In the genomic region with DNA sequence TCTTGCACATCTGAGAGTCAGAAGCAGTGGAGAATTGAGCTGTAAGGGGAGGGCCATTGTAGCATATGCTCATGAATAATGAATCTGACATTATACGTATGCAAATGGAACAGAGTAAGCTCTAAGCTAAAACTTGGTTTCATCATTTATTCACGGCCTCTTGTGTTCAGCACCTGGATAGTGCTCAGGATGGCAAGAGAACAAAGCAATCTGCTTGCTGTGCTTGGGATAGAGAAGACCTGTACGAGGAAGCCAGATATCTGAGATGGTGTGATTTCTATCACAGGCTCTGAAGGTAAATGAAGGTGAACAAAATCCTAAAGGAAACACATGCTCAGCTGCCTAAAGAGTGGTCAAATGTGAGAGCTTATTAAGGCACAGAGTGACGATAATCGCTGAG, we compare ENCODE assay signal across 20 cellular contexts.
"Had no signal": no experiment of that assay in that cellular context is flagged by ENCODE, and none has a peak within 500 bp of the region (broad histone marks: within the 10 kb centered on the region; RNA-seq: fewer than 3 reads in every experiment).

No MANE protein-coding gene starts in this region.

- H2AFZ ChIP-seq: parathyroid adenoma had no signal

- H3K79me2 ChIP-seq: parathyroid adenoma had no signal

- H3K27ac ChIP-seq: epithelial cell of prostate, lower lobe of right lung, parathyroid adenoma, right lobe of liver, skin epidermis, tibial artery had no signal

- H3K4me1 Mint-ChIP-seq: activated CD4-positive, alpha-beta memory T cell treated with anti-CD3 and anti-CD28 coated beads, Interleukin-2, amount 10 ng/mL, durations not matched to agents 7 days and 5 days; activated CD8-positive, alpha-beta memory T cell treated with anti-CD3 and anti-CD28 coated beads, Interleukin-2, amount 10 ng/mL, durations not matched to agents 7 days and 5 days; activated naive CD4-positive, alpha-beta T cell treated with anti-CD3 and anti-CD28 coated beads, Interleukin-2, amount 10 ng/mL, durations not matched to agents 7 days and 5 days; naive B cell had no signal

- H3K4me3 ChIP-seq: lower lobe of right lung, right lobe of liver, skin epidermis, tibial artery had no signal

- H3K27ac Mint-ChIP-seq: activated CD4-positive, alpha-beta memory T cell treated with anti-CD3 and anti-CD28 coated beads, Interleukin-2, amount 10 ng/mL, durations not matched to agents 7 days and 5 days; activated CD8-positive, alpha-beta memory T cell treated with anti-CD3 and anti-CD28 coated beads, Interleukin-2, amount 10 ng/mL, durations not matched to agents 7 days and 5 days; activated naive CD4-positive, alpha-beta T cell treated with anti-CD3 and anti-CD28 coated beads, Interleukin-2, amount 10 ng/mL, durations not matched to agents 7 days and 5 days; naive B cell; stimulated activated naive CD8-positive, alpha-beta T cell treated with anti-CD3 and anti-CD28 coated beads, Interleukin-15, Interleukin-2, amounts not matched to agents 100 ng/mL and 50 ng/mL, for 24 hours had no signal

- ATAC-seq: activated CD8-positive, alpha-beta memory T cell treated with anti-CD3 and anti-CD28 coated beads, Interleukin-2, amount 10 ng/mL, durations not matched to agents 7 days and 5 days; left lobe of liver; lower lobe of right lung; right lobe of liver had no signal

- H3K9me3 ChIP-seq: lower lobe of right lung, right lobe of liver, tibial artery had no signal

- H3K36me3 Mint-ChIP-seq: activated CD8-positive, alpha-beta memory T cell treated with anti-CD3 and anti-CD28 coated beads, Interleukin-2, amount 10 ng/mL, durations not matched to agents 7 days and 5 days; activated naive CD4-positive, alpha-beta T cell treated with anti-CD3 and anti-CD28 coated beads, Interleukin-2, amount 10 ng/mL, durations not matched to agents 7 days and 5 days; naive B cell had no signal

- H3K27me3 Mint-ChIP-seq: activated naive CD4-positive, alpha-beta T cell treated with anti-CD3 and anti-CD28 coated beads, Interleukin-2, amount 10 ng/mL, durations not matched to agents 7 days and 5 days; stimulated activated naive CD8-positive, alpha-beta T cell treated with anti-CD3 and anti-CD28 coated beads, Interleukin-15, Interleukin-2, amounts not matched to agents 100 ng/mL and 50 ng/mL, for 24 hours had no signal

- H3K36me3 ChIP-seq: lower lobe of right lung, right lobe of liver, tibial artery had no signal

- H3K4me1 ChIP-seq: lower lobe of right lung, right lobe of liver, tibial artery had no signal

- FAIRE-seq: kidney had no signal

- H3K27me3 ChIP-seq: right lobe of liver, tibial artery had no signal

- DNase-seq: activated CD4-positive, alpha-beta memory T cell treated with anti-CD3 and anti-CD28 coated beads, Interleukin-2, amount 10 ng/mL, durations not matched to agents 7 days and 5 days; activated CD4-positive, alpha-beta T cell treated with anti-CD3 and anti-CD28 coated beads for 48 hours; activated CD8-positive, alpha-beta memory T cell treated with anti-CD3 and anti-CD28 coated beads, Interleukin-2, amount 10 ng/mL, durations not matched to agents 7 days and 5 days; activated effector memory CD4-positive, alpha-beta T cell treated with anti-CD3 and anti-CD28 coated beads, Interleukin-2, amount 50 U/mL, for 16 hours; activated naive CD4-positive, alpha-beta T cell treated with anti-CD3 and anti-CD28 coated beads, Interleukin-2, amount 10 ng/mL, durations not matched to agents 7 days and 5 days; activated T-cell treated with anti-CD3 and anti-CD28 coated beads for 4 hours; amygdala; kidney; lower lobe of right lung; naive B cell; nucleus accumbens; right lobe of liver; stimulated activated CD4-positive, alpha-beta T cell treated with anti-CD3 and anti-CD28 coated beads, Interleukin-1b, Interleukin-23, amount 100 ng/mL, for 48 hours; substantia nigra; tibial artery had no signal

- H3K4me3 Mint-ChIP-seq: activated CD4-positive, alpha-beta memory T cell treated with anti-CD3 and anti-CD28 coated beads, Interleukin-2, amount 10 ng/mL, durations not matched to agents 7 days and 5 days; activated CD8-positive, alpha-beta memory T cell treated with anti-CD3 and anti-CD28 coated beads, Interleukin-2, amount 10 ng/mL, durations not matched to agents 7 days and 5 days; activated naive CD4-positive, alpha-beta T cell treated with anti-CD3 and anti-CD28 coated beads, Interleukin-2, amount 10 ng/mL, durations not matched to agents 7 days and 5 days; naive B cell; stimulated activated naive CD8-positive, alpha-beta T cell treated with anti-CD3 and anti-CD28 coated beads, Interleukin-15, Interleukin-2, amounts not matched to agents 100 ng/mL and 50 ng/mL, for 24 hours had no signal

- H3K9me3 Mint-ChIP-seq: activated CD4-positive, alpha-beta memory T cell treated with anti-CD3 and anti-CD28 coated beads, Interleukin-2, amount 10 ng/mL, durations not matched to agents 7 days and 5 days; activated naive CD4-positive, alpha-beta T cell treated with anti-CD3 and anti-CD28 coated beads, Interleukin-2, amount 10 ng/mL, durations not matched to agents 7 days and 5 days; naive B cell; stimulated activated naive CD8-positive, alpha-beta T cell treated with anti-CD3 and anti-CD28 coated beads, Interleukin-15, Interleukin-2, amounts not matched to agents 100 ng/mL and 50 ng/mL, for 24 hours had no signal

- H3K9ac ChIP-seq: parathyroid adenoma had no signal
